In the genomic region with DNA sequence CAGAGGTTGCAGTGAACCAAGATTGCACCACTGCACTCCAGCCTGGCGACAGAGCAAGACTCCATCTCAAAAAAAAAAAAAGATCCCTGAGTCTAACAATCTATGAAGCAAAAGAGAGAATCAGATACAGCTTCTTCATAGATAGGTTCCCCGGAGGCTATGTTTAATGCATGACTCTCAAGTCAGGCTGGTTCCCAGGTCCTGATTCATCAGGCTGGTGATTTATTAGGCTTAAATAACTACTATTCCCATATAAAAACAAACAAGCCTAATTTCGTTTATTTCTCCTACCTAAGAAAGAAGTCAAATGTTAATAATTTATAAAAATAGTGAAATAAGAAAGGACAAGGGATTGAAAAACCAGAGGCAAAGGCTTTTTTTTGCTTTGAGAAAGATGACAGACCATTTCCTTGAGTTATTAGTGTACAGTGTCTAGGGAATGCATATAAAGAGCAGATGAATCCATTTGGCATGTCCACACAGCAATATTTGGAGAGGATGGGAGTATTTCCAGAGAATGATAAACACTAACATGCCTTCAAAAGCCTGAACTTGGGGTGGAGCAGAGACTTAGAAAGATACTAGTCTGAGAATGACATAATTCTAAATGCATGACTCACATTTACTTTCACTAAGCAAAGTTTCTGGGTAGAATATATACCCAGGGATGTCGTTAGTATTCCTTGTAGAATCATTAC, we compare ENCODE assay signal across 18 cellular contexts.
A peak's percentile ranks its signal among the peaks of the same experiment; 100 is the strongest.
DNase-seq lines count a peak whose midpoint lies in the region; ATAC-seq and TF ChIP-seq lines count a peak whose summit lies in the region.
"Had no signal": no experiment of that assay in that cellular context is flagged by ENCODE, and none has a peak within 500 bp of the region (broad histone marks: within the 10 kb centered on the region; RNA-seq: fewer than 3 reads in every experiment).

No MANE protein-coding gene starts in this region.

- H3K4me3 ChIP-seq in MG63 (no peak overlapping the region), epithelial cell of esophagus (ENCODE audit: low read length) (no peak overlapping the region), uterus (no peak overlapping the region), right cardiac atrium (ENCODE audit: low read length) (no peak overlapping the region)
- H3K4me3 ChIP-seq: BLaER1 treated with 17β-estradiol and CSF1 and Interleukin-3, amounts not matched to agents 10 nM and 100 nM; cardiac muscle cell; pancreas had no signal

- in situ Hi-C loops in KBM-7 (cut with MboI; ENCODE audit: low pct_unique_long_range_greater_than_20kb, low sequenced_read_pairs) = no loop called here

- no peaks in the 10 kb centered on the region for H3K27me3 ChIP-seq in MG63
- H3K27me3 ChIP-seq in uterus = no peaks in the 10 kb centered on the region
- no peaks in the 10 kb centered on the region for H3K27me3 ChIP-seq in right cardiac atrium (ENCODE audit: control insufficient read depth, insufficient read depth)
- H3K27me3 ChIP-seq: BLaER1 treated with 17β-estradiol and CSF1 and Interleukin-3, amounts not matched to agents 10 nM and 100 nM; cardiac muscle cell; pancreas had no signal

- 66% methylated on average over 4 of the region's 4 CpGs for WGBS in right cardiac atrium

- DNase-seq in AG09319 (ENCODE audit: extremely low read depth, low read depth) (peak; percentile 43), MG63 (peak; percentile 73), epithelial cell of esophagus (ENCODE audit: low read depth) (peak; percentile 95), left kidney (ENCODE audit: low read depth, low spot score) (peak; percentile 21), uterus (no peak), KBM-7 (no peak), right cardiac atrium (no peak)
- DNase-seq: activated CD8-positive, alpha-beta T cell treated with anti-CD3 and anti-CD28 coated beads, Interleukin-2, amount 10 ng/mL, durations not matched to agents 7 days and 5 days; activated gamma-delta T cell; KG1; NCI-H1436 treated with DMSO at 0.1 percent for 48 hours; NCI-H524 treated with DMSO at 0.1 percent for 48 hours; pancreas; SHP77; stimulated activated CD8-positive, alpha-beta memory T cell treated with anti-CD3 and anti-CD28 coated beads, Interleukin-4, amount 100 ng/mL, for 48 hours had no signal

- TF ChIP-seq CTCF in AG09319 (IDR thresholded peaks at IDR 0.05; ENCODE audit: low read depth, low read length) (no peak), epithelial cell of esophagus (IDR thresholded peaks at IDR 0.05; ENCODE audit: insufficient read depth, low read depth, low read length, missing control alignments) (no peak), uterus (IDR thresholded peaks at IDR 0.05) (no peak)

- TF ChIP-seq POLR2A in uterus (IDR thresholded peaks at IDR 0.05) = no peak

- H3K4me1 ChIP-seq in uterus (no peaks in the 10 kb centered on the region), right cardiac atrium (ENCODE audit: control insufficient read depth, insufficient read depth, low read length) (peaks cover 2% of the 10 kb centered on the region)
- H3K4me1 ChIP-seq: BLaER1 treated with 17β-estradiol and CSF1 and Interleukin-3, amounts not matched to agents 10 nM and 100 nM; pancreas had no signal

- no peaks in the 10 kb centered on the region for H3K36me3 ChIP-seq in MG63
- no peaks in the 10 kb centered on the region for H3K36me3 ChIP-seq in uterus
- H3K36me3 ChIP-seq: BLaER1 treated with 17β-estradiol and CSF1 and Interleukin-3, amounts not matched to agents 10 nM and 100 nM; cardiac muscle cell; pancreas had no signal

- no peak for ATAC-seq in HG02623 (IDR thresholded peaks at IDR 0.05; ENCODE audit: unreplicated experiment)
- no peak for ATAC-seq in right cardiac atrium
- ATAC-seq: activated CD8-positive, alpha-beta T cell treated with anti-CD3 and anti-CD28 coated beads, Interleukin-2, amount 10 ng/mL, durations not matched to agents 7 days and 5 days had no signal

- H3K27ac ChIP-seq in uterus (no peak overlapping the region), right cardiac atrium (ENCODE audit: low read length) (no peak overlapping the region)
- H3K27ac ChIP-seq: BLaER1 treated with 17β-estradiol and CSF1 and Interleukin-3, amounts not matched to agents 10 nM and 100 nM; cardiac muscle cell; pancreas had no signal

- intact Hi-C loops in uterus (cut with DNase I; ENCODE audit: low total_unique reads) (no loop called here), right cardiac atrium (cut with DNase I) (no loop called here)

- H3K9me3 ChIP-seq in MG63 (peaks cover 46% of the 10 kb centered on the region), uterus (no peaks in the 10 kb centered on the region), right cardiac atrium (ENCODE audit: control insufficient read depth, low read length) (no peaks in the 10 kb centered on the region)
- H3K9me3 ChIP-seq: pancreas had no signal

Comparison
In these comparisons a context has a peak if more than half of its experiments do, and no peak if none do; other contexts are left out.
1. DNase-seq: peak in AG09319 (single experiment), MG63 (single experiment), epithelial cell of esophagus (single experiment) and left kidney (single experiment); none in uterus (0 of 2), KBM-7 (single experiment) and right cardiac atrium (0 of 3).